1 cellular context compared by ENCODE assay signal in the genomic region with DNA sequence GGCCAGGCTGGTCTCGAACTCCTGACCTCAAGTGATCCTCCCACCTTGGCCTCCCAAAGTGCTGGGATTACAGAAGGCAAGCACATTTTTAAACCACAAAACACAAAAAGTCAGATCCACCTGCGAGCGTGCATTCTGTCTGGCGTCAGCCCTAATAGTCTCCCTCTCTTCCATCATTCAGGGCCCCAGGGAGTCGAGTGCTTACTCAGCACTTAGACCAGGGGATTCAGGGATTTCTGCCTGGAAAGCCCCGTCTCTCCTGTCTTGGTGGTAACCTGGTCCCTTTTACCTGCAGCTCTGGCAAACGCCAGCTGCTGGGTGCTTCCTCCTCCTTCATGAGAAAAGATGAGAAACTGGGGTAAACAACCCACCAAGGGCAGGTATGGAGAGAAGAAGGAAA.
TF ChIP-seq lines count a peak whose summit lies in the region.

No MANE protein-coding gene starts in this region.

TF ChIP-seq in SK-N-SH, 30 proteins besides CTCF, POLR2A, EP300 and RAD21 (continued from another document):
- TF ChIP-seq, protein P1, sequence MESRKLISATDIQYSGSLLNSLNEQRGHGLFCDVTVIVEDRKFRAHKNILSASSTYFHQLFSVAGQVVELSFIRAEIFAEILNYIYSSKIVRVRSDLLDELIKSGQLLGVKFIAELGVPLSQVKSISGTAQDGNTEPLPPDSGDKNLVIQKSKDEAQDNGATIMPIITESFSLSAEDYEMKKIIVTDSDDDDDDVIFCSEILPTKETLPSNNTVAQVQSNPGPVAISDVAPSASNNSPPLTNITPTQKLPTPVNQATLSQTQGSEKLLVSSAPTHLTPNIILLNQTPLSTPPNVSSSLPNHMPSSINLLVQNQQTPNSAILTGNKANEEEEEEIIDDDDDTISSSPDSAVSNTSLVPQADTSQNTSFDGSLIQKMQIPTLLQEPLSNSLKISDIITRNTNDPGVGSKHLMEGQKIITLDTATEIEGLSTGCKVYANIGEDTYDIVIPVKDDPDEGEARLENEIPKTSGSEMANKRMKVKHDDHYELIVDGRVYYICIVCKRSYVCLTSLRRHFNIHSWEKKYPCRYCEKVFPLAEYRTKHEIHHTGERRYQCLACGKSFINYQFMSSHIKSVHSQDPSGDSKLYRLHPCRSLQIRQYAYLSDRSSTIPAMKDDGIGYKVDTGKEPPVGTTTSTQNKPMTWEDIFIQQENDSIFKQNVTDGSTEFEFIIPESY (IDR thresholded peaks at IDR 0.05; ENCODE audit: borderline replicate concordance, low read depth), result no peak
- TF ChIP-seq, protein P2, sequence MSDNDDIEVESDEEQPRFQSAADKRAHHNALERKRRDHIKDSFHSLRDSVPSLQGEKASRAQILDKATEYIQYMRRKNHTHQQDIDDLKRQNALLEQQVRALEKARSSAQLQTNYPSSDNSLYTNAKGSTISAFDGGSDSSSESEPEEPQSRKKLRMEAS (IDR thresholded peaks at IDR 0.05; ENCODE audit: low read depth), result no peak
- no peak for TF ChIP-seq EZH2phosphoT487 (IDR thresholded peaks at IDR 0.05; ENCODE audit: borderline replicate concordance, low read depth)
- no peak for TF ChIP-seq RXRA (IDR thresholded peaks at IDR 0.05; ENCODE audit: borderline replicate concordance, low read depth)
- no peak for TF ChIP-seq GATA2 (CRISPR knock-in tag; IDR thresholded peaks at IDR 0.05)
- TF ChIP-seq SMC3 (IDR thresholded peaks at IDR 0.05; ENCODE audit: low read depth, low read length), result no peak
- TF ChIP-seq, protein P3, sequence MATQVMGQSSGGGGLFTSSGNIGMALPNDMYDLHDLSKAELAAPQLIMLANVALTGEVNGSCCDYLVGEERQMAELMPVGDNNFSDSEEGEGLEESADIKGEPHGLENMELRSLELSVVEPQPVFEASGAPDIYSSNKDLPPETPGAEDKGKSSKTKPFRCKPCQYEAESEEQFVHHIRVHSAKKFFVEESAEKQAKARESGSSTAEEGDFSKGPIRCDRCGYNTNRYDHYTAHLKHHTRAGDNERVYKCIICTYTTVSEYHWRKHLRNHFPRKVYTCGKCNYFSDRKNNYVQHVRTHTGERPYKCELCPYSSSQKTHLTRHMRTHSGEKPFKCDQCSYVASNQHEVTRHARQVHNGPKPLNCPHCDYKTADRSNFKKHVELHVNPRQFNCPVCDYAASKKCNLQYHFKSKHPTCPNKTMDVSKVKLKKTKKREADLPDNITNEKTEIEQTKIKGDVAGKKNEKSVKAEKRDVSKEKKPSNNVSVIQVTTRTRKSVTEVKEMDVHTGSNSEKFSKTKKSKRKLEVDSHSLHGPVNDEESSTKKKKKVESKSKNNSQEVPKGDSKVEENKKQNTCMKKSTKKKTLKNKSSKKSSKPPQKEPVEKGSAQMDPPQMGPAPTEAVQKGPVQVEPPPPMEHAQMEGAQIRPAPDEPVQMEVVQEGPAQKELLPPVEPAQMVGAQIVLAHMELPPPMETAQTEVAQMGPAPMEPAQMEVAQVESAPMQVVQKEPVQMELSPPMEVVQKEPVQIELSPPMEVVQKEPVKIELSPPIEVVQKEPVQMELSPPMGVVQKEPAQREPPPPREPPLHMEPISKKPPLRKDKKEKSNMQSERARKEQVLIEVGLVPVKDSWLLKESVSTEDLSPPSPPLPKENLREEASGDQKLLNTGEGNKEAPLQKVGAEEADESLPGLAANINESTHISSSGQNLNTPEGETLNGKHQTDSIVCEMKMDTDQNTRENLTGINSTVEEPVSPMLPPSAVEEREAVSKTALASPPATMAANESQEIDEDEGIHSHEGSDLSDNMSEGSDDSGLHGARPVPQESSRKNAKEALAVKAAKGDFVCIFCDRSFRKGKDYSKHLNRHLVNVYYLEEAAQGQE (IDR thresholded peaks at IDR 0.05; ENCODE audit: low read depth, low read length), result no peak
- TF ChIP-seq SIN3A (IDR thresholded peaks at IDR 0.05; ENCODE audit: borderline replicate concordance, low read depth, low read length), result no peak
- TF ChIP-seq, protein P4, sequence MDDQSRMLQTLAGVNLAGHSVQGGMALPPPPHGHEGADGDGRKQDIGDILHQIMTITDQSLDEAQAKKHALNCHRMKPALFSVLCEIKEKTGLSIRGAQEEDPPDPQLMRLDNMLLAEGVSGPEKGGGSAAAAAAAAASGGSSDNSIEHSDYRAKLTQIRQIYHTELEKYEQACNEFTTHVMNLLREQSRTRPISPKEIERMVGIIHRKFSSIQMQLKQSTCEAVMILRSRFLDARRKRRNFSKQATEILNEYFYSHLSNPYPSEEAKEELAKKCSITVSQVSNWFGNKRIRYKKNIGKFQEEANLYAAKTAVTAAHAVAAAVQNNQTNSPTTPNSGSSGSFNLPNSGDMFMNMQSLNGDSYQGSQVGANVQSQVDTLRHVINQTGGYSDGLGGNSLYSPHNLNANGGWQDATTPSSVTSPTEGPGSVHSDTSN (IDR thresholded peaks at IDR 0.05), result no peak
- TF ChIP-seq ELF1 (IDR thresholded peaks at IDR 0.05), result no peak
- TF ChIP-seq, protein P5, sequence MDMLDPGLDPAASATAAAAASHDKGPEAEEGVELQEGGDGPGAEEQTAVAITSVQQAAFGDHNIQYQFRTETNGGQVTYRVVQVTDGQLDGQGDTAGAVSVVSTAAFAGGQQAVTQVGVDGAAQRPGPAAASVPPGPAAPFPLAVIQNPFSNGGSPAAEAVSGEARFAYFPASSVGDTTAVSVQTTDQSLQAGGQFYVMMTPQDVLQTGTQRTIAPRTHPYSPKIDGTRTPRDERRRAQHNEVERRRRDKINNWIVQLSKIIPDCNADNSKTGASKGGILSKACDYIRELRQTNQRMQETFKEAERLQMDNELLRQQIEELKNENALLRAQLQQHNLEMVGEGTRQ (IDR thresholded peaks at IDR 0.05; ENCODE audit: borderline replicate concordance, low read depth, low read length), result no peak
- no peak for TF ChIP-seq FOXM1 (IDR thresholded peaks at IDR 0.05; ENCODE audit: low read depth)
- TF ChIP-seq, protein P6, sequence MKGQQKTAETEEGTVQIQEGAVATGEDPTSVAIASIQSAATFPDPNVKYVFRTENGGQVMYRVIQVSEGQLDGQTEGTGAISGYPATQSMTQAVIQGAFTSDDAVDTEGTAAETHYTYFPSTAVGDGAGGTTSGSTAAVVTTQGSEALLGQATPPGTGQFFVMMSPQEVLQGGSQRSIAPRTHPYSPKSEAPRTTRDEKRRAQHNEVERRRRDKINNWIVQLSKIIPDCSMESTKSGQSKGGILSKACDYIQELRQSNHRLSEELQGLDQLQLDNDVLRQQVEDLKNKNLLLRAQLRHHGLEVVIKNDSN (IDR thresholded peaks at IDR 0.05; ENCODE audit: borderline replicate concordance, low read depth), result no peak
